1 cellular context compared by ENCODE assay signal in the genomic region with DNA sequence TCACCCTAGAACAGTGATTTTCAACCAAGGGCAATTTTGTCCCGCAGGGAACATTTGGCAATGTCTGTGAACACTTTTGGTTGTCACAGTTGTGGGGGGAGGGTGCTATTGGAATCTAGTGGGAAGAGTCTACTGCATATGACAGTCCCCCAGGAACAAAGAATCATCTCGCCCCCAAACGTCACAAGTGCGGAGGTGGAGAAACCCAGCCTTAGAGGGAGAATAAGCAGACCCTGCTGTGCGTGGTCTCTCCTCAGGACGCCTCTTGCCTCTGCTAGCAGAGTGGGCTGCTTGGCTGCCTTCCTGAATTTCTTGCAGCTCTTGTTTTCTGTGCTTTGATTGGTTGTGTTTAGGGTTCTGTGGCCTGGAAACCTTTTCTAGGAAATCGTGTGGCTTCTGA.
TF ChIP-seq lines count a peak whose summit lies in the region.

No MANE protein-coding gene starts in this region.

TF ChIP-seq in GM23338, 12 proteins besides CTCF, POLR2A, EP300 and RAD21:
- TF ChIP-seq EZH2 (IDR thresholded peaks at IDR 0.05; ENCODE audit: low read depth, unreplicated experiment) (no peak), POLR2AphosphoS5 (IDR thresholded peaks at IDR 0.05; ENCODE audit: low read depth) (no peak), ZNF331 (CRISPR knock-in tag; IDR thresholded peaks at IDR 0.05; ENCODE audit: low read depth) (no peak), NANOG (IDR thresholded peaks at IDR 0.05; ENCODE audit: borderline replicate concordance) (no peak), CREB1 (CRISPR knock-in tag; IDR thresholded peaks at IDR 0.05; ENCODE audit: low read depth) (no peak), STAT1 (IDR thresholded peaks at IDR 0.05; ENCODE audit: unreplicated experiment) (no peak), EZH2phosphoT487 (IDR thresholded peaks at IDR 0.05; ENCODE audit: unreplicated experiment) (no peak), JUNB (IDR thresholded peaks at IDR 0.05; ENCODE audit: unreplicated experiment) (no peak), ZNF114 (CRISPR knock-in tag; IDR thresholded peaks at IDR 0.05) (no peak)
- TF ChIP-seq, protein P1, sequence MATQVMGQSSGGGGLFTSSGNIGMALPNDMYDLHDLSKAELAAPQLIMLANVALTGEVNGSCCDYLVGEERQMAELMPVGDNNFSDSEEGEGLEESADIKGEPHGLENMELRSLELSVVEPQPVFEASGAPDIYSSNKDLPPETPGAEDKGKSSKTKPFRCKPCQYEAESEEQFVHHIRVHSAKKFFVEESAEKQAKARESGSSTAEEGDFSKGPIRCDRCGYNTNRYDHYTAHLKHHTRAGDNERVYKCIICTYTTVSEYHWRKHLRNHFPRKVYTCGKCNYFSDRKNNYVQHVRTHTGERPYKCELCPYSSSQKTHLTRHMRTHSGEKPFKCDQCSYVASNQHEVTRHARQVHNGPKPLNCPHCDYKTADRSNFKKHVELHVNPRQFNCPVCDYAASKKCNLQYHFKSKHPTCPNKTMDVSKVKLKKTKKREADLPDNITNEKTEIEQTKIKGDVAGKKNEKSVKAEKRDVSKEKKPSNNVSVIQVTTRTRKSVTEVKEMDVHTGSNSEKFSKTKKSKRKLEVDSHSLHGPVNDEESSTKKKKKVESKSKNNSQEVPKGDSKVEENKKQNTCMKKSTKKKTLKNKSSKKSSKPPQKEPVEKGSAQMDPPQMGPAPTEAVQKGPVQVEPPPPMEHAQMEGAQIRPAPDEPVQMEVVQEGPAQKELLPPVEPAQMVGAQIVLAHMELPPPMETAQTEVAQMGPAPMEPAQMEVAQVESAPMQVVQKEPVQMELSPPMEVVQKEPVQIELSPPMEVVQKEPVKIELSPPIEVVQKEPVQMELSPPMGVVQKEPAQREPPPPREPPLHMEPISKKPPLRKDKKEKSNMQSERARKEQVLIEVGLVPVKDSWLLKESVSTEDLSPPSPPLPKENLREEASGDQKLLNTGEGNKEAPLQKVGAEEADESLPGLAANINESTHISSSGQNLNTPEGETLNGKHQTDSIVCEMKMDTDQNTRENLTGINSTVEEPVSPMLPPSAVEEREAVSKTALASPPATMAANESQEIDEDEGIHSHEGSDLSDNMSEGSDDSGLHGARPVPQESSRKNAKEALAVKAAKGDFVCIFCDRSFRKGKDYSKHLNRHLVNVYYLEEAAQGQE (IDR thresholded peaks at IDR 0.05; ENCODE audit: unreplicated experiment), result no peak
- TF ChIP-seq, protein P2, sequence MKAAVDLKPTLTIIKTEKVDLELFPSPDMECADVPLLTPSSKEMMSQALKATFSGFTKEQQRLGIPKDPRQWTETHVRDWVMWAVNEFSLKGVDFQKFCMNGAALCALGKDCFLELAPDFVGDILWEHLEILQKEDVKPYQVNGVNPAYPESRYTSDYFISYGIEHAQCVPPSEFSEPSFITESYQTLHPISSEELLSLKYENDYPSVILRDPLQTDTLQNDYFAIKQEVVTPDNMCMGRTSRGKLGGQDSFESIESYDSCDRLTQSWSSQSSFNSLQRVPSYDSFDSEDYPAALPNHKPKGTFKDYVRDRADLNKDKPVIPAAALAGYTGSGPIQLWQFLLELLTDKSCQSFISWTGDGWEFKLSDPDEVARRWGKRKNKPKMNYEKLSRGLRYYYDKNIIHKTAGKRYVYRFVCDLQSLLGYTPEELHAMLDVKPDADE (IDR thresholded peaks at IDR 0.05), result no peak
- TF ChIP-seq, protein P3, sequence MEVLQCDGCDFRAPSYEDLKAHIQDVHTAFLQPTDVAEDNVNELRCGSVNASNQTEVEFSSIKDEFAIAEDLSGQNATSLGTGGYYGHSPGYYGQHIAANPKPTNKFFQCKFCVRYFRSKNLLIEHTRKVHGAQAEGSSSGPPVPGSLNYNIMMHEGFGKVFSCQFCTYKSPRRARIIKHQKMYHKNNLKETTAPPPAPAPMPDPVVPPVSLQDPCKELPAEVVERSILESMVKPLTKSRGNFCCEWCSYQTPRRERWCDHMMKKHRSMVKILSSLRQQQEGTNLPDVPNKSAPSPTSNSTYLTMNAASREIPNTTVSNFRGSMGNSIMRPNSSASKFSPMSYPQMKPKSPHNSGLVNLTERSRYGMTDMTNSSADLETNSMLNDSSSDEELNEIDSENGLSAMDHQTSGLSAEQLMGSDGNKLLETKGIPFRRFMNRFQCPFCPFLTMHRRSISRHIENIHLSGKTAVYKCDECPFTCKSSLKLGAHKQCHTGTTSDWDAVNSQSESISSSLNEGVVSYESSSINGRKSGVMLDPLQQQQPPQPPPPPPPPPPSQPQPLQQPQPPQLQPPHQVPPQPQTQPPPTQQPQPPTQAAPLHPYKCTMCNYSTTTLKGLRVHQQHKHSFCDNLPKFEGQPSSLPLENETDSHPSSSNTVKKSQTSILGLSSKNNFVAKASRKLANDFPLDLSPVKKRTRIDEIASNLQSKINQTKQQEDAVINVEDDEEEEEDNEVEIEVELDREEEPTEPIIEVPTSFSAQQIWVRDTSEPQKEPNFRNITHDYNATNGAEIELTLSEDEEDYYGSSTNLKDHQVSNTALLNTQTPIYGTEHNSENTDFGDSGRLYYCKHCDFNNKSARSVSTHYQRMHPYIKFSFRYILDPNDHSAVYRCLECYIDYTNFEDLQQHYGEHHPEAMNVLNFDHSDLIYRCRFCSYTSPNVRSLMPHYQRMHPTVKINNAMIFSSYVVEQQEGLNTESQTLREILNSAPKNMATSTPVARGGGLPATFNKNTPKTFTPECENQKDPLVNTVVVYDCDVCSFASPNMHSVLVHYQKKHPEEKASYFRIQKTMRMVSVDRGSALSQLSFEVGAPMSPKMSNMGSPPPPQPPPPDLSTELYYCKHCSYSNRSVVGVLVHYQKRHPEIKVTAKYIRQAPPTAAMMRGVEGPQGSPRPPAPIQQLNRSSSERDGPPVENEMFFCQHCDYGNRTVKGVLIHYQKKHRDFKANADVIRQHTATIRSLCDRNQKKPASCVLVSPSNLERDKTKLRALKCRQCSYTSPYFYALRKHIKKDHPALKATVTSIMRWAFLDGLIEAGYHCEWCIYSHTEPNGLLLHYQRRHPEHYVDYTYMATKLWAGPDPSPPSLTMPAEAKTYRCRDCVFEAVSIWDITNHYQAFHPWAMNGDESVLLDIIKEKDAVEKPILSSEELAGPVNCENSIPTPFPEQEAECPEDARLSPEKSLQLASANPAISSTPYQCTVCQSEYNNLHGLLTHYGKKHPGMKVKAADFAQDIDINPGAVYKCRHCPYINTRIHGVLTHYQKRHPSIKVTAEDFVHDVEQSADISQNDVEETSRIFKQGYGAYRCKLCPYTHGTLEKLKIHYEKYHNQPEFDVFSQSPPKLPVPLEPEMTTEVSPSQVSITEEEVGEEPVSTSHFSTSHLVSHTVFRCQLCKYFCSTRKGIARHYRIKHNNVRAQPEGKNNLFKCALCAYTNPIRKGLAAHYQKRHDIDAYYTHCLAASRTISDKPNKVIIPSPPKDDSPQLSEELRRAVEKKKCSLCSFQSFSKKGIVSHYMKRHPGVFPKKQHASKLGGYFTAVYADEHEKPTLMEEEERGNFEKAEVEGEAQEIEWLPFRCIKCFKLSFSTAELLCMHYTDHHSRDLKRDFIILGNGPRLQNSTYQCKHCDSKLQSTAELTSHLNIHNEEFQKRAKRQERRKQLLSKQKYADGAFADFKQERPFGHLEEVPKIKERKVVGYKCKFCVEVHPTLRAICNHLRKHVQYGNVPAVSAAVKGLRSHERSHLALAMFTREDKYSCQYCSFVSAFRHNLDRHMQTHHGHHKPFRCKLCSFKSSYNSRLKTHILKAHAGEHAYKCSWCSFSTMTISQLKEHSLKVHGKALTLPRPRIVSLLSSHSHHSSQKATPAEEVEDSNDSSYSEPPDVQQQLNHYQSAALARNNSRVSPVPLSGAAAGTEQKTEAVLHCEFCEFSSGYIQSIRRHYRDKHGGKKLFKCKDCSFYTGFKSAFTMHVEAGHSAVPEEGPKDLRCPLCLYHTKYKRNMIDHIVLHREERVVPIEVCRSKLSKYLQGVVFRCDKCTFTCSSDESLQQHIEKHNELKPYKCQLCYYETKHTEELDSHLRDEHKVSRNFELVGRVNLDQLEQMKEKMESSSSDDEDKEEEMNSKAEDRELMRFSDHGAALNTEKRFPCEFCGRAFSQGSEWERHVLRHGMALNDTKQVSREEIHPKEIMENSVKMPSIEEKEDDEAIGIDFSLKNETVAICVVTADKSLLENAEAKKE (CRISPR knock-in tag; IDR thresholded peaks at IDR 0.05), result no peak
TF ChIP-seq in GM23338: peak in this region for 0.
